Comparison of ENCODE assay signal across 1 cellular context in the genomic region with DNA sequence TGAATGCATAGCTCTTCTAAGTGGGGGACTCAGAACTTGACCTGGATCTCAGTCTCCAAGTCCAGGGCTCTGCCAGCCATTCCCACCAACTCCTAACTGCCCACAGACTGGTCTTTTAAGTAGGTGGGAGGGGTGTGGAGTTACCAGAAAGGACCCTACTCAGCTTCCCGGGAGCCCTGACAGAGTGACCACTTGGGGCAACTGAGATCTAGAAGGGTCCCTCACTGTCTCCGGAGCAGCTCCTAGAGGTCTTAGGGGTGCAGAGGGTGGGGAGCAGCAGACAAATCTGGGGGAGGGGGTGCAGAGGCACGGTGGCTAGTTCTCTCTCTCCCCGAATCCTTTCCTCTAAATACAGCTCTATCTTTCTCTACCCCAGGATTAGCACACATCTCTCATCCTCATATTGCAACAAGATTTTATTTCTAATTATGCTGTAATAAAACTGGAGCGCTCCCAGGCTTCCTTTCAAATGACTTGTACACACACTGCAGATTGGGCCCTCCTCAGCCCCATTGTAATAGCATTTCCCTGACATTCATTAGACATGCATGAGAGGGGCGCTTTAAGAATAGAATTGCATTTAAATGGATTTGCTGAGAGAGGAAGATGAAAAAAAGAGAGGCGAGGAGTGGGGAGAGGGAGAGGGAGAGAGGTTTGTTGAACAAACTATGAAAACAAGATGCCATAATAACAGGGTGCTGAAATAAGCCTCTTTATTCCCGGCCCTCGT.
TF ChIP-seq lines count a peak whose summit lies in the region.

No MANE protein-coding gene starts in this region.

TF ChIP-seq in H1, 55 proteins besides CTCF, POLR2A, EP300 and RAD21:
- TF ChIP-seq GABPA (IDR thresholded peaks at IDR 0.05; ENCODE audit: borderline replicate concordance, insufficient read depth, low read length), result no peak
- no peak for TF ChIP-seq TCF12 (IDR thresholded peaks at IDR 0.05; ENCODE audit: low read depth, low read length)
- TF ChIP-seq ATF2 (IDR thresholded peaks at IDR 0.05; ENCODE audit: low read length), result no peak
- TF ChIP-seq EZH2 (IDR thresholded peaks at IDR 0.05; ENCODE audit: low read depth, low read length, severe bottlenecking), result no peak
- no peak for TF ChIP-seq CTBP2 (IDR thresholded peaks at IDR 0.05; ENCODE audit: borderline replicate concordance, insufficient read depth, insufficient read length, low read length)
- TF ChIP-seq EGR1 (IDR thresholded peaks at IDR 0.05; ENCODE audit: borderline replicate concordance, low read depth, low read length), result no peak
- no peak for TF ChIP-seq NANOG (IDR thresholded peaks at IDR 0.05; ENCODE audit: insufficient read depth, low read depth, low read length, poor library complexity, severe bottlenecking)
- no peak for TF ChIP-seq MAFK (IDR thresholded peaks at IDR 0.05; ENCODE audit: low read depth, low read length)
- no peak for TF ChIP-seq JUN (IDR thresholded peaks at IDR 0.05; ENCODE audit: low read depth, low read length)
- no peak for TF ChIP-seq RFX5 (IDR thresholded peaks at IDR 0.05; ENCODE audit: borderline replicate concordance, low read depth, low read length)
- no peak for TF ChIP-seq SP2 (IDR thresholded peaks at IDR 0.05; ENCODE audit: low read length)
- TF ChIP-seq BCL11A (IDR thresholded peaks at IDR 0.05; ENCODE audit: low read depth in 2 of 2, low read length in 2 of 2), result no peak
- no peak for TF ChIP-seq CHD7 (IDR thresholded peaks at IDR 0.05; ENCODE audit: insufficient replicate concordance, low read length)
- no peak for TF ChIP-seq KDM1A (IDR thresholded peaks at IDR 0.05; ENCODE audit: borderline replicate concordance, low read length)
- no peak for TF ChIP-seq NRF1 (IDR thresholded peaks at IDR 0.05; ENCODE audit: low read depth, low read length)
- TF ChIP-seq POLR2AphosphoS5 (IDR thresholded peaks at IDR 0.05; ENCODE audit: low read depth, low read length), result no peak
- no peak for TF ChIP-seq RBBP5 (IDR thresholded peaks at IDR 0.05; ENCODE audit: borderline replicate concordance, low read depth, low read length)
- no peak for TF ChIP-seq CHD1 (IDR thresholded peaks at IDR 0.05; ENCODE audit: low read depth, low read length)
- no peak for TF ChIP-seq JUND (IDR thresholded peaks at IDR 0.05; ENCODE audit: low read length)
